Comparison of ENCODE assay signal across 8 cellular contexts in genomic region chrX:130393451-130394074, GRCh38. TPM values are rescaled to one million over a fixed set of nuclear protein-coding genes. Genes with fewer than 3 reads are reported as not detected.
A peak's percentile ranks its signal among the peaks of the same experiment; 100 is the strongest.
DNase-seq lines count a peak whose midpoint lies in the region; ATAC-seq and TF ChIP-seq lines count a peak whose summit lies in the region.

No MANE protein-coding gene starts in this region.

- TF ChIP-seq POLR2A in adrenal gland (IDR thresholded peaks at IDR 0.05) (no peak), stomach (IDR thresholded peaks at IDR 0.05) (no peak)

- DNase-seq in activated CD4-positive, alpha-beta T cell treated with anti-CD3 and anti-CD28 coated beads for 48 hours: peak; percentile 6
- DNase-seq in activated CD4-positive, alpha-beta T cell treated with anti-CD3 and anti-CD28 coated beads for 1 hour: no peak
- DNase-seq in NCI-H1417 (lab: John Stamatoyannopoulos, UW) (peak; percentile 23 to 68 (median 45)), adrenal gland (peak; percentile 29 to 62 (median 49)), right atrium auricular region (ENCODE audit: low spot score) (no peak), stomach (peak; percentile 56)

- H3K4me3 ChIP-seq in adrenal gland (no peak overlapping the region), right atrium auricular region (no peak overlapping the region), stomach (no peak overlapping the region)

- intact Hi-C loops in adrenal gland (cut with DNase I) (loop anchor here in 1 of 2 donors (10.0 kb wide), 1 partner anchor 521 kb away; no protein-coding TSS in a partner anchor), stomach (cut with DNase I; ENCODE audit: low total_unique reads) (no loop called here)

- H3K36me3 ChIP-seq in adrenal gland (replicated peaks in 1 of 2) (no peaks in the 10 kb centered on the region), right atrium auricular region (no peaks in the 10 kb centered on the region), stomach (no peaks in the 10 kb centered on the region)

- WGBS in adrenal gland, 4 donors: 27 to 37% (median 33%) methylated on average over 5 of the region's 5 CpGs
- 20 to 33% (median 30%) methylated on average over 5 of the region's 5 CpGs for WGBS in stomach, 5 donors

- ATAC-seq in GM21381 (IDR thresholded peaks at IDR 0.05; ENCODE audit: unreplicated experiment) (no peak), HG02938 (IDR thresholded peaks at IDR 0.05; ENCODE audit: unreplicated experiment) (no peak)

- H3K4me1 ChIP-seq in adrenal gland (replicated peaks in 1 of 2) (no peaks in the 10 kb centered on the region), right atrium auricular region (no peaks in the 10 kb centered on the region), stomach (no peaks in the 10 kb centered on the region)

- H3K27me3 ChIP-seq in adrenal gland (peaks cover 27% of the 10 kb centered on the region), right atrium auricular region (no peaks in the 10 kb centered on the region), stomach (peaks cover 0 to 5% (median 0%) of the 10 kb centered on the region in 3 donors)

- H3K27ac ChIP-seq in adrenal gland (no peak overlapping the region), right atrium auricular region (no peak overlapping the region), stomach (no peak overlapping the region)

- H3K9me3 ChIP-seq in adrenal gland (replicated peaks in 1 of 3) (no peaks in the 10 kb centered on the region), right atrium auricular region (no peaks in the 10 kb centered on the region), stomach (peaks cover 0 to 4% (median 0%) of the 10 kb centered on the region in 4 donors)

- no peak for TF ChIP-seq EP300 in stomach (IDR thresholded peaks at IDR 0.05)

- TF ChIP-seq CTCF in adrenal gland (IDR thresholded peaks at IDR 0.05) (peak; percentile 41 to 72 (median 51)), right atrium auricular region (IDR thresholded peaks at IDR 0.05) (peak; percentile 31 to 69), stomach (IDR thresholded peaks at IDR 0.05) (peak in 5 of 7 experiments; percentile 33 to 62 (median 41))

RNA-seq across cellular contexts. Expression of gene GPR119, which starts 8.1 kb away (rescaled TPM):
- total RNA-seq in adrenal gland: not detected
- not detected for polyA plus RNA-seq in adrenal gland
- total RNA-seq in right atrium auricular region: not detected
- total RNA-seq in stomach: under 1 TPM in 1 of 5 donors, not detected in 4; 0.55 TPM
- not detected for polyA plus RNA-seq in stomach

RNA-seq across cellular contexts. Expression of gene RBMX2, which starts 8.2 kb away (rescaled TPM):
- total RNA-seq in adrenal gland (10 to 100 TPM in 7 of 8 donors, 1 to 10 TPM in 1; 8.0 to 18.9 (median 12.2) TPM), right atrium auricular region (10 to 100 TPM in 1 of 2 donors, 1 to 10 TPM in 1; 8.0 to 15.8 TPM), stomach (100 to 1,000 TPM in 1 of 5 donors, 10 to 100 TPM in 1, 1 to 10 TPM in 2, not detected in 1; 4.5 to 131 (median 16.3) TPM)
- polyA plus RNA-seq in adrenal gland (10 to 100 TPM; 25.1 to 42.1 (median 41.2) TPM), stomach (100 to 1,000 TPM in 1 of 3 donors, 10 to 100 TPM in 2; 19.9 to 107 (median 29.9) TPM)

RNA-seq across cellular contexts. Expression of gene SLC25A14, which starts 53.8 kb away (rescaled TPM):
- 10 to 100 TPM in 5 of 8 donors, 1 to 10 TPM in 3; 4.8 to 22.9 (median 11.1) TPM for total RNA-seq in adrenal gland
- polyA plus RNA-seq in adrenal gland: 10 to 100 TPM; 17.1 to 29.2 (median 28.9) TPM
- total RNA-seq in right atrium auricular region: 1 to 10 TPM; 3.4 to 8.2 TPM
- 10 to 100 TPM in 2 of 5 donors, 1 to 10 TPM in 3; 1.2 to 19.3 (median 1.8) TPM for total RNA-seq in stomach
- polyA plus RNA-seq in stomach: 10 to 100 TPM in 2 of 3 donors, 1 to 10 TPM in 1; 7.4 to 14.6 (median 11.2) TPM

Comparison
In these comparisons a context has a peak if more than half of its experiments do, and no peak if none do; other contexts are left out.
1. DNase-seq: peak in activated CD4-positive, alpha-beta T cell treated with anti-CD3 and anti-CD28 coated beads for 48 hours (single experiment), NCI-H1417 (3 of 3), adrenal gland (7 of 7) and stomach (single experiment); none in activated CD4-positive, alpha-beta T cell treated with anti-CD3 and anti-CD28 coated beads for 1 hour (single experiment) and right atrium auricular region (single experiment).
2. Peak in every context shown above with its lines, with median percentiles within 50 percentile points of each other: CTCF ChIP-seq.